In the genomic region with DNA sequence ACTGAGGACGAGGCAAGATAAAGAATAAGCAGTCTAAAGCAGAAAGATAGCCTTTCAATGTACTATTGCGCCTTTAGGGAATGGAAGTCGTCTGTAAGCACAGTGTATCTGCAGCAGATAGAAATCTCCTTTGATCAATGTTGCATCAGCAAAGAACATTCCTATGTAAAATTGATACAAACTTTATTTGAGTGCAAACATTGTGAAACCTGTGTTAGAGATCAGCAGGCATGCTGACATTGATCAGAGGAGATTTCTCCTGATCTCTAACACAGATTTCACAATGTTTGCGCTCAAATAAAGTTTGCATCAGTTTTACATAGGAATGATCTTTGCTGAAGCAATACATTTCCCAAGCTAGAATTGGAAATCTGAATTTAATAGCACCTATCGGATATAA, we compare ENCODE assay signal across 19 cellular contexts.
"Had no signal": no experiment of that assay in that cellular context is flagged by ENCODE, and none has a peak within 500 bp of the region (broad histone marks: within the 10 kb centered on the region; RNA-seq: fewer than 3 reads in every experiment).

No MANE protein-coding gene starts in this region.

- H3K4me1 ChIP-seq: SJSA1 had no signal

- H3K4me3 ChIP-seq: SJSA1, SK-N-MC had no signal

- H3K27ac ChIP-seq: SJSA1, SK-N-MC had no signal

- H3K27me3 ChIP-seq: SJSA1 had no signal

- H3K36me3 ChIP-seq: SJSA1 had no signal

- DNase-seq: Karpas-422, KG1, MM.1S, NCI-H1092 treated with DMSO at 0.1 percent for 48 hours, NCI-H1436, NCI-H187 treated with DMSO at 0.1 percent for 48 hours, NCI-H2029 treated with DMSO at 0.1 percent for 48 hours, NCI-H2171 treated with DMSO at 0.1 percent for 48 hours, NCI-H345, NCI-H446 treated with DMSO at 0.1 percent for 48 hours, NCI-H510A treated with DMSO at 0.1 percent for 48 hours, NCI-H526, NCI-H748 treated with DMSO at 0.1 percent for 48 hours, Right ventricle myocardium superior, RPMI8226, SIG-M5, T-cell had no signal

- H3K9me3 ChIP-seq: SJSA1 had no signal

- ATAC-seq: T-cell had no signal
